In genomic region chr11:116310215-116310614, GRCh38 we compare ENCODE assay signal across 21 cellular contexts.
DNase-seq lines count a peak whose midpoint lies in the region; ATAC-seq and TF ChIP-seq lines count a peak whose summit lies in the region.
"Had no signal": no experiment of that assay in that cellular context is flagged by ENCODE, and none has a peak within 500 bp of the region (broad histone marks: within the 10 kb centered on the region; RNA-seq: fewer than 3 reads in every experiment).

No MANE protein-coding gene starts in this region.

- 54% methylated on average over 8 of the region's 8 CpGs for WGBS in esophagus muscularis mucosa

- no peaks in the 10 kb centered on the region for H3K36me3 Mint-ChIP-seq in neural progenitor cell
- no peaks in the 10 kb centered on the region for H3K36me3 Mint-ChIP-seq in stimulated activated memory B cell treated with anti-CD40 and anti-IgM and Interleukin-4, amounts not matched to agents 10 μg/mL and 1 μg/mL and 100 μg/mL, for 72 hours
- H3K36me3 Mint-ChIP-seq: CD14-positive monocyte, memory B cell had no signal

- H3K4me1 ChIP-seq in SJCRH30 (no peaks in the 10 kb centered on the region), esophagus muscularis mucosa (peaks cover 11 to 19% (median 16%) of the 10 kb centered on the region in 4 donors), neural progenitor cell (peaks cover 18% of the 10 kb centered on the region)

- TF ChIP-seq POLR2A in esophagus muscularis mucosa (IDR thresholded peaks at IDR 0.05; ENCODE audit: low read depth) = no peak

- TF ChIP-seq EP300 in esophagus muscularis mucosa (IDR thresholded peaks at IDR 0.05) = no peak

- no peak overlapping the region for H3K27ac ChIP-seq in SJCRH30
- H3K27ac ChIP-seq in esophagus muscularis mucosa (replicated peaks in 1 of 4) = no peak overlapping the region
- no peak overlapping the region for H3K27ac ChIP-seq in neural progenitor cell
- H3K27ac ChIP-seq: thoracic aorta had no signal

- H3K9me3 ChIP-seq in SJCRH30 (replicated peaks) = no peaks in the 10 kb centered on the region
- no peaks in the 10 kb centered on the region for H3K9me3 ChIP-seq in esophagus muscularis mucosa
- no peaks in the 10 kb centered on the region for H3K9me3 ChIP-seq in neural progenitor cell (ENCODE audit: low read depth)
- H3K9me3 ChIP-seq: thoracic aorta had no signal

- H3K4me1 Mint-ChIP-seq in neural progenitor cell = peaks cover 36% of the 10 kb centered on the region
- peaks cover 19% of the 10 kb centered on the region for H3K4me1 Mint-ChIP-seq in stimulated activated memory B cell treated with anti-CD40 and anti-IgM and Interleukin-4, amounts not matched to agents 10 μg/mL and 1 μg/mL and 100 μg/mL, for 72 hours
- H3K4me1 Mint-ChIP-seq: activated naive CD8-positive, alpha-beta T cell treated with anti-CD3 and anti-CD28 coated beads, Interleukin-2, amount 50 U/mL, for 24 hours had no signal

- TF ChIP-seq CTCF in esophagus muscularis mucosa (IDR thresholded peaks at IDR 0.05) (no peak), neural progenitor cell (IDR thresholded peaks at IDR 0.05) (no peak)

- H4K20me1 ChIP-seq in neural progenitor cell (ENCODE audit: low read depth) = no peaks in the 10 kb centered on the region

- no peak overlapping the region for H3K4me2 ChIP-seq in neural progenitor cell

- DNase-seq in EH (ENCODE audit: low read depth) (peak; percentile 1), SJCRH30 (peak; percentile 7 to 9), esophagus muscularis mucosa (ENCODE audit: extremely low spot score) (peak; percentile 57), neural progenitor cell (ENCODE audit: low spot score) (peak; percentile 17), amygdala (lab: John Stamatoyannopoulos, UW) (no peak)
- no peak for DNase-seq in stimulated activated CD4-positive, alpha-beta T cell treated with anti-CD3 and anti-CD28 coated beads, Interleukin-2, amount 100 ng/mL, for 24 hours
- no peak for DNase-seq in stimulated activated CD4-positive, alpha-beta T cell treated with anti-CD3 and anti-CD28 coated beads, Interleukin-15, amount 100 ng/mL, for 24 hours
- DNase-seq: activated CD8-positive, alpha-beta memory T cell treated with anti-CD3 and anti-CD28 coated beads for 24 hours; activated gamma-delta T cell treated with Interleukin-2 at 50 U/mL for 16 hours; activated naive CD8-positive, alpha-beta T cell treated with anti-CD3 and anti-CD28 coated beads, Interleukin-2, amount 50 U/mL, for 24 hours; activated T-cell treated with anti-CD3 and anti-CD28 coated beads, Interleukin-2, amount 50 U/mL, for 24 hours; cortex of kidney; NCI-H1092 treated with DMSO at 0.1 percent for 48 hours; NCI-H2029 treated with DMSO at 0.1 percent for 48 hours; NK-92 treated with Interleukin-12 subunit alpha and Interleukin-12 subunit beta, amount 100 ng/mL, for 24 hours; stimulated activated CD4-positive, alpha-beta T cell treated with anti-CD3 and anti-CD28 coated beads, Interleukin-4, amount 100 ng/mL, for 24 hours; stimulated activated naive CD4-positive, alpha-beta T cell had no signal

- no peaks in the 10 kb centered on the region for H3K27me3 ChIP-seq in SJCRH30
- H3K27me3 ChIP-seq in esophagus muscularis mucosa = no peaks in the 10 kb centered on the region
- no peaks in the 10 kb centered on the region for H3K27me3 ChIP-seq in neural progenitor cell

- no peak overlapping the region for H2AFZ ChIP-seq in neural progenitor cell (replicated peaks)

- intact Hi-C loops in esophagus muscularis mucosa (cut with DNase I) = no loop called here

- no peak overlapping the region for H3K4me3 Mint-ChIP-seq in neural progenitor cell
- H3K4me3 Mint-ChIP-seq in stimulated activated memory B cell treated with anti-CD40 and anti-IgM and Interleukin-4, amounts not matched to agents 10 μg/mL and 1 μg/mL and 100 μg/mL, for 72 hours = no peak overlapping the region
- H3K4me3 Mint-ChIP-seq: activated naive CD8-positive, alpha-beta T cell treated with anti-CD3 and anti-CD28 coated beads, Interleukin-2, amount 50 U/mL, for 24 hours; activated T-cell treated with anti-CD3 and anti-CD28 coated beads, Interleukin-2, amount 50 U/mL, for 24 hours; CD14-positive monocyte; memory B cell had no signal

- ATAC-seq in stimulated activated memory B cell treated with anti-CD40 and anti-IgM and Interleukin-4, amounts not matched to agents 10 μg/mL and 1 μg/mL and 100 μg/mL, for 72 hours = no peak
- ATAC-seq: activated naive CD8-positive, alpha-beta T cell treated with anti-CD3 and anti-CD28 coated beads, Interleukin-2, amount 50 U/mL, for 24 hours had no signal

- no peak overlapping the region for H3K9ac ChIP-seq in neural progenitor cell

- H3F3A ChIP-seq in neural progenitor cell (ENCODE audit: low read depth) = no peaks in the 10 kb centered on the region

- no peak overlapping the region for H3K27ac Mint-ChIP-seq in neural progenitor cell
- H3K27ac Mint-ChIP-seq in stimulated activated memory B cell treated with anti-CD40 and anti-IgM and Interleukin-4, amounts not matched to agents 10 μg/mL and 1 μg/mL and 100 μg/mL, for 72 hours = no peak overlapping the region
- H3K27ac Mint-ChIP-seq: activated naive CD8-positive, alpha-beta T cell treated with anti-CD3 and anti-CD28 coated beads, Interleukin-2, amount 50 U/mL, for 24 hours; activated T-cell treated with anti-CD3 and anti-CD28 coated beads, Interleukin-2, amount 50 U/mL, for 24 hours; CD14-positive monocyte; memory B cell had no signal

- peaks cover 2% of the 10 kb centered on the region for H3K9me3 Mint-ChIP-seq in neural progenitor cell
- peaks cover 3% of the 10 kb centered on the region for H3K9me3 Mint-ChIP-seq in stimulated activated memory B cell treated with anti-CD40 and anti-IgM and Interleukin-4, amounts not matched to agents 10 μg/mL and 1 μg/mL and 100 μg/mL, for 72 hours
- H3K9me3 Mint-ChIP-seq: activated naive CD8-positive, alpha-beta T cell treated with anti-CD3 and anti-CD28 coated beads, Interleukin-2, amount 50 U/mL, for 24 hours; activated T-cell treated with anti-CD3 and anti-CD28 coated beads, Interleukin-2, amount 50 U/mL, for 24 hours had no signal

- no peaks in the 10 kb centered on the region for H3K79me2 ChIP-seq in neural progenitor cell (ENCODE audit: low read depth)

- H3K4me3 ChIP-seq in SJCRH30 (no peak overlapping the region), esophagus muscularis mucosa (no peak overlapping the region), neural progenitor cell (no peak overlapping the region)
- H3K4me3 ChIP-seq: thoracic aorta had no signal

- no peaks in the 10 kb centered on the region for H3K36me3 ChIP-seq in SJCRH30
- no peaks in the 10 kb centered on the region for H3K36me3 ChIP-seq in esophagus muscularis mucosa
- no peaks in the 10 kb centered on the region for H3K36me3 ChIP-seq in neural progenitor cell
- H3K36me3 ChIP-seq: thoracic aorta had no signal

- peaks cover 11% of the 10 kb centered on the region for H3K27me3 Mint-ChIP-seq in neural progenitor cell (ENCODE audit: insufficient read depth, low read depth)
- H3K27me3 Mint-ChIP-seq in stimulated activated memory B cell treated with anti-CD40 and anti-IgM and Interleukin-4, amounts not matched to agents 10 μg/mL and 1 μg/mL and 100 μg/mL, for 72 hours = no peaks in the 10 kb centered on the region

Comparison
In these comparisons a context has a peak if more than half of its experiments do, and no peak if none do; other contexts are left out.
1. DNase-seq: peak in EH (single experiment), SJCRH30 (2 of 2), esophagus muscularis mucosa (single experiment) and neural progenitor cell (single experiment); none in amygdala (0 of 56), stimulated activated CD4-positive, alpha-beta T cell treated with anti-CD3 and anti-CD28 coated beads, Interleukin-2, amount 100 ng/mL, for 24 hours (0 of 2) and stimulated activated CD4-positive, alpha-beta T cell treated with anti-CD3 and anti-CD28 coated beads, Interleukin-15, amount 100 ng/mL, for 24 hours (single experiment).